ENCODE assay signal across 28 cellular contexts in genomic region chr9:25472085-25472607, GRCh38.
"Had no signal": no experiment of that assay in that cellular context is flagged by ENCODE, and none has a peak within 500 bp of the region (broad histone marks: within the 10 kb centered on the region; RNA-seq: fewer than 3 reads in every experiment).

No MANE protein-coding gene starts in this region.

- H3K4me3 Mint-ChIP-seq: activated CD8-positive, alpha-beta T cell treated with anti-CD3 and anti-CD28 coated beads for 36 hours; activated naive CD4-positive, alpha-beta T cell treated with anti-CD3 and anti-CD28 coated beads, Interleukin-2, amount 50 U/mL, for 24 hours; activated T-cell treated with anti-CD3 and anti-CD28 coated beads, Interleukin-2, amount 50 U/mL, for 72 hours; T-helper 1 cell treated with Interleukin-12 subunit alpha and Interleukin-12 subunit beta and Interleukin-4 antibody, amounts not matched to agents 30 μg/mL and 1 μg/mL, for 36 hours had no signal

- H3K4me3 ChIP-seq: Peyer's patch, SJSA1 had no signal

- H3K27ac Mint-ChIP-seq: activated CD8-positive, alpha-beta T cell treated with anti-CD3 and anti-CD28 coated beads for 36 hours; activated naive CD4-positive, alpha-beta T cell treated with anti-CD3 and anti-CD28 coated beads, Interleukin-2, amount 50 U/mL, for 24 hours; activated T-cell treated with anti-CD3 and anti-CD28 coated beads, Interleukin-2, amount 50 U/mL, for 72 hours; T-helper 1 cell treated with Interleukin-12 subunit alpha and Interleukin-12 subunit beta and Interleukin-4 antibody, amounts not matched to agents 30 μg/mL and 1 μg/mL, for 36 hours had no signal

- H3K9me3 ChIP-seq: Peyer's patch, SJSA1 had no signal

- H3K27me3 ChIP-seq: Peyer's patch, SJSA1 had no signal

- H3K36me3 ChIP-seq: Peyer's patch, SJSA1 had no signal

- DNase-seq: activated CD4-positive, alpha-beta T cell treated with anti-CD3 and anti-CD28 coated beads for 4 hours; activated CD8-positive, alpha-beta memory T cell treated with anti-CD3 and anti-CD28 coated beads, Interleukin-2, amount 50 U/mL, for 4 hours; activated CD8-positive, alpha-beta T cell treated with anti-CD3 and anti-CD28 coated beads for 36 hours; activated naive CD4-positive, alpha-beta T cell; activated T-cell treated with anti-CD3 and anti-CD28 coated beads, Interleukin-2, amount 50 U/mL, for 72 hours; aorta; IMR-90; Kasumi-1; KBM-7; NCI-H1048; NCI-H146; NCI-H187 treated with DMSO at 0.1 percent for 48 hours; NCI-H2081 treated with DMSO at 0.1 percent for 48 hours; NCI-H2171; NCI-H2227 treated with DMSO at 0.1 percent for 48 hours; NCI-H446 treated with DMSO at 0.1 percent for 48 hours; NCI-H524 treated with DMSO at 0.1 percent for 48 hours; NCI-H774; NK-92 treated with Interleukin-12 subunit alpha and Interleukin-12 subunit beta, amount 100 ng/mL, for 24 hours; Peyer's patch; SHP77; SW 1271 had no signal

- H3K27me3 Mint-ChIP-seq: activated CD8-positive, alpha-beta T cell treated with anti-CD3 and anti-CD28 coated beads for 36 hours; activated naive CD4-positive, alpha-beta T cell treated with anti-CD3 and anti-CD28 coated beads, Interleukin-2, amount 50 U/mL, for 24 hours had no signal

- ATAC-seq: activated CD4-positive, CD25-positive, alpha-beta regulatory T cell treated with anti-CD3 and anti-CD28 coated beads, Interleukin-2, amount 50 U/mL, for 24 hours; activated CD8-positive, alpha-beta T cell treated with anti-CD3 and anti-CD28 coated beads for 36 hours; activated T-cell treated with anti-CD3 and anti-CD28 coated beads, Interleukin-2, amount 50 U/mL, for 72 hours; SK-N-SH treated with all-trans-retinoic acid at 6 μM for 48 hours had no signal

- H3K27ac ChIP-seq: Peyer's patch, RWPE1, SJSA1 had no signal

- H3K4me1 ChIP-seq: Peyer's patch, SJSA1 had no signal

- H3K4me1 Mint-ChIP-seq: activated naive CD4-positive, alpha-beta T cell treated with anti-CD3 and anti-CD28 coated beads, Interleukin-2, amount 50 U/mL, for 24 hours had no signal
